Comparison of ENCODE assay signal across 14 cellular contexts in genomic region chr1:172654535-172654934, GRCh38. TPM values are rescaled to one million over a fixed set of nuclear protein-coding genes. Genes with fewer than 3 reads are reported as not detected.
DNase-seq lines count a peak whose midpoint lies in the region; ATAC-seq and TF ChIP-seq lines count a peak whose summit lies in the region.
"Had no signal": no experiment of that assay in that cellular context is flagged by ENCODE, and none has a peak within 500 bp of the region (broad histone marks: within the 10 kb centered on the region; RNA-seq: fewer than 3 reads in every experiment).

No MANE protein-coding gene starts in this region.

- no peak overlapping the region for H3K4me3 ChIP-seq in mucosa of descending colon
- H3K4me3 ChIP-seq: ascending aorta, SK-N-MC, thyroid gland had no signal

- peak; percentile 17 for DNase-seq in DMS53 (lab: John Stamatoyannopoulos, UW)
- DNase-seq in DMS53 treated with DMSO at 0.1 percent for 48 hours (lab: John Stamatoyannopoulos, UW; ENCODE audit: unreplicated experiment): no peak
- DNase-seq in HFFc6: peak; percentile 78
- DNase-seq in islet precursor cell: peak; percentile 62
- no peak for DNase-seq in mucosa of descending colon
- DNase-seq in HuH-7.5 (ENCODE audit: low spot score): no peak
- DNase-seq in stimulated activated CD4-positive, alpha-beta T cell treated with anti-CD3 and anti-CD28 coated beads, Interleukin-12 subunit alpha, Interleukin-12 subunit beta, amount 100 ng/mL, for 4 hours: no peak
- DNase-seq: activated CD4-positive, alpha-beta T cell treated with anti-CD3 and anti-CD28 coated beads, Interleukin-2, amount 50 U/mL, for 48 hours; NCI-H69; thyroid gland had no signal

- H3K4me1 ChIP-seq in mucosa of descending colon (ENCODE audit: low read depth): no peaks in the 10 kb centered on the region
- H3K4me1 ChIP-seq: ascending aorta, thyroid gland had no signal

- TF ChIP-seq CTCF in HFFc6 (IDR thresholded peaks at IDR 0.05) (no peak), mucosa of descending colon (IDR thresholded peaks at IDR 0.05) (no peak)

- peaks cover 42% of the 10 kb centered on the region for H3K4me1 Mint-ChIP-seq in HFFc6 (ENCODE audit: low read depth)
- H3K4me1 Mint-ChIP-seq in activated T-helper 17 cell treated with anti-CD3 and anti-CD28 coated beads, Interleukin-2, amount 50 U/mL, for 72 hours: peaks cover 19% of the 10 kb centered on the region

- intact Hi-C loops in mucosa of descending colon (cut with DNase I, micrococcal nuclease): no loop called here

- no peaks in the 10 kb centered on the region for H3K36me3 Mint-ChIP-seq in HFFc6 (ENCODE audit: low read depth)
- peaks cover 7% of the 10 kb centered on the region for H3K36me3 Mint-ChIP-seq in activated T-helper 17 cell treated with anti-CD3 and anti-CD28 coated beads, Interleukin-2, amount 50 U/mL, for 72 hours (ENCODE audit: low read depth)

- H3K4me3 Mint-ChIP-seq in HFFc6: peak overlapping the region; percentile 9; the same call in 1 of the 2 replicates
- no peak overlapping the region for H3K4me3 Mint-ChIP-seq in activated T-helper 17 cell treated with anti-CD3 and anti-CD28 coated beads, Interleukin-2, amount 50 U/mL, for 72 hours

- H3K36me3 ChIP-seq in mucosa of descending colon (ENCODE audit: low read depth): no peaks in the 10 kb centered on the region
- H3K36me3 ChIP-seq: ascending aorta, thyroid gland had no signal

- no peaks in the 10 kb centered on the region for H3K9me3 Mint-ChIP-seq in HFFc6
- no peaks in the 10 kb centered on the region for H3K9me3 Mint-ChIP-seq in activated T-helper 17 cell treated with anti-CD3 and anti-CD28 coated beads, Interleukin-2, amount 50 U/mL, for 72 hours

- H3K27me3 Mint-ChIP-seq in HFFc6 (ENCODE audit: insufficient read depth): peaks cover 2% of the 10 kb centered on the region
- H3K27me3 Mint-ChIP-seq in activated T-helper 17 cell treated with anti-CD3 and anti-CD28 coated beads, Interleukin-2, amount 50 U/mL, for 72 hours: no peaks in the 10 kb centered on the region

- ATAC-seq in activated T-helper 17 cell treated with anti-CD3 and anti-CD28 coated beads, Interleukin-2, amount 50 U/mL, for 72 hours (replicated peaks): peak; percentile 59
- ATAC-seq in mucosa of descending colon: no peak

- peak overlapping the region; percentile 76 for H3K27ac Mint-ChIP-seq in HFFc6
- no peak overlapping the region for H3K27ac Mint-ChIP-seq in activated T-helper 17 cell treated with anti-CD3 and anti-CD28 coated beads, Interleukin-2, amount 50 U/mL, for 72 hours

- no peaks in the 10 kb centered on the region for H3K9me3 ChIP-seq in mucosa of descending colon
- H3K9me3 ChIP-seq: ascending aorta, thyroid gland had no signal

RNA-seq across cellular contexts. Expression of gene FASLG, which starts 4.4 kb away (rescaled TPM):
- total RNA-seq in HFFc6 (2021; fragmentation: NEBNext Ultra II Directional; extraction: Animal tissue kit (Norgen Biotek cat#: 25700)): not detected
- 10 to 100 TPM in 1 of 2 donors, 1 to 10 TPM in 1; 2.7 to 11.3 TPM for total RNA-seq in activated T-helper 17 cell treated with anti-CD3 and anti-CD28 coated beads, Interleukin-2, amount 50 U/mL, for 72 hours
- 1 to 10 TPM in 1 of 3 donors, under 1 TPM in 2; 0.60 to 1.1 (median 0.90) TPM for total RNA-seq in mucosa of descending colon
- total RNA-seq: ascending aorta, H1 had no signal

Comparison
In these comparisons a context has a peak if more than half of its experiments do, and no peak if none do; other contexts are left out.
1. DNase-seq: peak in DMS53 (single experiment), HFFc6 (single experiment) and islet precursor cell (single experiment); none in DMS53 treated with DMSO at 0.1 percent for 48 hours (single experiment), mucosa of descending colon (0 of 3), HuH-7.5 (single experiment) and stimulated activated CD4-positive, alpha-beta T cell treated with anti-CD3 and anti-CD28 coated beads, Interleukin-12 subunit alpha, Interleukin-12 subunit beta, amount 100 ng/mL, for 4 hours (single experiment).